In genomic region chr16:58109881-58110280, GRCh38 we compare ENCODE assay signal across 19 cellular contexts.
"Had no signal": no experiment of that assay in that cellular context is flagged by ENCODE, and none has a peak within 500 bp of the region (broad histone marks: within the 10 kb centered on the region; RNA-seq: fewer than 3 reads in every experiment).

No MANE protein-coding gene starts in this region.

- ATAC-seq: gastrocnemius medialis, left colon, mucosa of descending colon had no signal

- DNase-seq: activated CD4-positive, alpha-beta T cell treated with anti-CD3 and anti-CD28 coated beads for 48 hours; activated CD8-positive, alpha-beta memory T cell treated with anti-CD3 and anti-CD28 coated beads, Interleukin-2, amount 50 U/mL, for 4 hours; activated CD8-positive, alpha-beta T cell treated with anti-CD3 and anti-CD28 coated beads, Interleukin-2, amount 10 ng/mL, durations not matched to agents 7 days and 5 days; activated gamma-delta T cell treated with Interleukin-2 at 50 U/mL for 16 hours; activated naive CD8-positive, alpha-beta T cell treated with anti-CD3 and anti-CD28 coated beads, Interleukin-2, amount 10 ng/mL, durations not matched to agents 7 days and 5 days; activated T-cell treated with anti-CD3 and anti-CD28 coated beads, Interleukin-2, amount 50 U/mL, for 48 hours; dorsolateral prefrontal cortex; endodermal cell; gastrocnemius medialis; left colon; mucosa of descending colon; naive thymus-derived CD4-positive, alpha-beta T cell; stimulated activated CD4-positive, alpha-beta T cell treated with anti-CD3 and anti-CD28 coated beads, Interleukin-4, amount 100 ng/mL, for 24 hours; stimulated activated naive CD4-positive, alpha-beta T cell treated with Interleukin-2 at 50 U/mL for 16 hours; transverse colon had no signal

- H3K4me3 ChIP-seq: breast epithelium, dorsolateral prefrontal cortex, gastrocnemius medialis, lung, mucosa of descending colon, skin epidermis, transverse colon had no signal

- H3K9me3 Mint-ChIP-seq: activated naive CD8-positive, alpha-beta T cell treated with anti-CD3 and anti-CD28 coated beads, Interleukin-2, amount 10 ng/mL, durations not matched to agents 7 days and 5 days; endodermal cell; naive thymus-derived CD4-positive, alpha-beta T cell had no signal

- H3K27ac Mint-ChIP-seq: activated CD8-positive, alpha-beta T cell treated with anti-CD3 and anti-CD28 coated beads, Interleukin-2, amount 10 ng/mL, durations not matched to agents 7 days and 5 days; activated naive CD8-positive, alpha-beta T cell treated with anti-CD3 and anti-CD28 coated beads, Interleukin-2, amount 10 ng/mL, durations not matched to agents 7 days and 5 days had no signal

- H3K9me3 ChIP-seq: breast epithelium, gastrocnemius medialis, mucosa of descending colon, transverse colon had no signal

- H3K27ac ChIP-seq: breast epithelium, gastrocnemius medialis, SK-N-MC, skin epidermis, transverse colon had no signal

- H3K4me3 Mint-ChIP-seq: activated CD8-positive, alpha-beta T cell treated with anti-CD3 and anti-CD28 coated beads, Interleukin-2, amount 10 ng/mL, durations not matched to agents 7 days and 5 days; activated naive CD8-positive, alpha-beta T cell treated with anti-CD3 and anti-CD28 coated beads, Interleukin-2, amount 10 ng/mL, durations not matched to agents 7 days and 5 days; endodermal cell; naive thymus-derived CD4-positive, alpha-beta T cell had no signal

- H3K27me3 Mint-ChIP-seq: activated naive CD8-positive, alpha-beta T cell treated with anti-CD3 and anti-CD28 coated beads, Interleukin-2, amount 10 ng/mL, durations not matched to agents 7 days and 5 days had no signal

- H3K4me1 ChIP-seq: breast epithelium, gastrocnemius medialis, transverse colon had no signal

- H3K27me3 ChIP-seq: breast epithelium, dorsolateral prefrontal cortex, gastrocnemius medialis, transverse colon had no signal

- H3K36me3 ChIP-seq: breast epithelium had no signal
